Comparison of ENCODE assay signal across 19 cellular contexts in genomic region chr7:92793656-92794205, GRCh38. TPM values are rescaled to one million over a fixed set of nuclear protein-coding genes. Genes with fewer than 3 reads are reported as not detected.
DNase-seq lines count a peak whose midpoint lies in the region; ATAC-seq and TF ChIP-seq lines count a peak whose summit lies in the region.
"Had no signal": no experiment of that assay in that cellular context is flagged by ENCODE, and none has a peak within 500 bp of the region (broad histone marks: within the 10 kb centered on the region; RNA-seq: fewer than 3 reads in every experiment).

No MANE protein-coding gene starts in this region.

- H3K4me1 ChIP-seq in DND-41 (ENCODE audit: insufficient read depth, low read length) = peaks cover 72% of the 10 kb centered on the region

- H4K20me1 ChIP-seq in DND-41 (ENCODE audit: insufficient read depth, low read length) = peaks cover 62% of the 10 kb centered on the region; the same call in 1 of the 2 replicates

- H3K27ac ChIP-seq in DND-41 (ENCODE audit: low read length) = peak overlapping the region; percentile 44; the same call in 1 of the 2 replicates
- H3K27ac ChIP-seq: SJCRH30, skin epidermis, tibial nerve had no signal

- H3K4me3 ChIP-seq in DND-41 (ENCODE audit: low read depth in 1 of 2, low read length in 2 of 2) = no peak overlapping the region
- H3K4me3 ChIP-seq: mucosa of descending colon, SJCRH30, skin epidermis, tibial nerve had no signal

- DNase-seq in DND-41 (peak; percentile 21), OCI-M1 (lab: John Stamatoyannopoulos, UW) (peak; percentile 98), left lobe of liver (ENCODE audit: low spot score) (no peak), UCSD-AML1 (lab: John Stamatoyannopoulos, UW; ENCODE audit: unreplicated experiment) (no peak), NCI-H82 (lab: John Stamatoyannopoulos, UW) (no peak), putamen (ENCODE audit: low spot score) (no peak)
- DNase-seq: activated CD4-positive, alpha-beta T cell treated with anti-CD3 and anti-CD28 coated beads for 48 hours; activated T-cell treated with anti-CD3 and anti-CD28 coated beads, Interleukin-2, amount 50 U/mL, for 24 hours; left cardiac atrium; mucosa of descending colon; NCI-H1417; NCI-H2171; SJCRH30; stimulated activated CD4-positive, alpha-beta T cell treated with anti-CD3 and anti-CD28 coated beads, Interleukin-4, amount 100 ng/mL, for 24 hours; T-helper 9 cell had no signal

- H3K36me3 ChIP-seq in DND-41 (ENCODE audit: insufficient read depth, low read length) = peaks cover 82% of the 10 kb centered on the region

- no peak overlapping the region for H3K9ac ChIP-seq in DND-41 (ENCODE audit: low read depth, low read length)

- peaks cover 4% of the 10 kb centered on the region for H3K9me3 ChIP-seq in DND-41 (ENCODE audit: insufficient read depth, low read length, severe bottlenecking)
- H3K9me3 ChIP-seq: SJCRH30 had no signal

- peak; percentile 34; the same call in 1 of the 3 replicates for ATAC-seq in DND-41 (ENCODE audit: insufficient read depth, low read depth)
- peak; percentile 44 for ATAC-seq in HG02981 (IDR thresholded peaks at IDR 0.05; ENCODE audit: unreplicated experiment)
- ATAC-seq in left lobe of liver = peak; percentile 30
- ATAC-seq in GM21447 (IDR thresholded peaks at IDR 0.05; ENCODE audit: unreplicated experiment) = no peak
- ATAC-seq: left cardiac atrium, mucosa of descending colon had no signal

- H3K79me2 ChIP-seq in DND-41 (ENCODE audit: insufficient read depth, low read length) = peaks cover 100% of the 10 kb centered on the region

- no peaks in the 10 kb centered on the region for H3K27me3 ChIP-seq in DND-41 (ENCODE audit: insufficient read depth, low read length, poor library complexity)
- H3K27me3 ChIP-seq: SJCRH30, tibial nerve had no signal

- no peak for TF ChIP-seq CTCF in DND-41 (IDR thresholded peaks at IDR 0.05; ENCODE audit: borderline replicate concordance, extremely low read depth, low read length, poor library complexity, severe bottlenecking)

- H2AFZ ChIP-seq in DND-41 (ENCODE audit: low read depth, low read length) = no peak overlapping the region

- H3K4me2 ChIP-seq in DND-41 (ENCODE audit: insufficient read depth, low read length) = no peak overlapping the region

RNA-seq across cellular contexts. Expression of gene CDK6, which starts 42.6 kb away (rescaled TPM):
- 15.3 TPM for total RNA-seq in left lobe of liver

Comparison
In these comparisons a context has a peak if more than half of its experiments do, and no peak if none do; other contexts are left out.
1. DNase-seq: peak in DND-41 (single experiment) and OCI-M1 (single experiment); none in left lobe of liver (single experiment), UCSD-AML1 (single experiment), NCI-H82 (single experiment) and putamen (single experiment).